In the genomic region with DNA sequence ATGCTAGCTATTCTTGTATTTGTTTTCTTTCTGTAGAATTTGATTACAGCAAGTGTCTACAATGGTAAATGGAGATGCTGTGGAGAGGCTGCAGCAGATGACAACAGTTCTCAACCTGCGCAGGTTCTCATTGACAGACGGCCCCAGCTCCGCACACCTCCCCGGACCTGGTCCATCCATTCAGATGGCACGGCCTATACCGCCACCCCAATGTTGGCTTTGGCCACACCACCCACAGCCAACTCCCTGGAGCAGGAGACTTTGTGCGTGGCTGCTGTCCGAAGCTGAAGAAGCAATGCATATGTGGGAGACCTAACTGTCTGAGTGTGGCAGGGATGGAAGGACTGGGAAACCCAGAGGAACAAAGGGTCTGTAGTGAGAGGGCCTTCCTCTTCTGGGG, we compare ENCODE assay signal across 29 cellular contexts.
"Had no signal": no experiment of that assay in that cellular context is flagged by ENCODE, and none has a peak within 500 bp of the region (broad histone marks: within the 10 kb centered on the region; RNA-seq: fewer than 3 reads in every experiment).

No MANE protein-coding gene starts in this region.

- H3K27ac Mint-ChIP-seq: stimulated activated effector memory CD8-positive, alpha-beta T cell treated with anti-CD3 and anti-CD28 coated beads, Interleukin-12 subunit alpha, Interleukin-12 subunit beta, amount 100 ng/mL, for 72 hours; stimulated activated memory B cell treated with anti-CD40 and anti-IgM and Interleukin-4, amounts not matched to agents 10 μg/mL and 1 μg/mL and 100 μg/mL, for 72 hours; stimulated activated naive B cell treated with anti-CD40 and anti-IgM and Interleukin-4, amounts not matched to agents 10 μg/mL and 1 μg/mL and 100 μg/mL, for 72 hours; stimulated activated naive CD8-positive, alpha-beta T cell treated with anti-CD3 and anti-CD28 coated beads, Interleukin-15, amount 100 ng/mL, for 72 hours; stimulated activated naive CD8-positive, alpha-beta T cell treated with anti-CD3 and anti-CD28 coated beads, Interleukin-15, Interleukin-2, amounts not matched to agents 100 ng/mL and 50 ng/mL, for 24 hours; type B pancreatic cell had no signal

- ATAC-seq: stimulated activated effector memory CD8-positive, alpha-beta T cell treated with anti-CD3 and anti-CD28 coated beads, Interleukin-12 subunit alpha, Interleukin-12 subunit beta, amount 100 ng/mL, for 72 hours; stimulated activated memory B cell treated with anti-CD40 and anti-IgM and Interleukin-4, amounts not matched to agents 10 μg/mL and 1 μg/mL and 100 μg/mL, for 72 hours; stimulated activated naive B cell treated with anti-CD40 and anti-IgM and Interleukin-4, amounts not matched to agents 10 μg/mL and 1 μg/mL and 100 μg/mL, for 72 hours; stimulated activated naive CD8-positive, alpha-beta T cell treated with anti-CD3 and anti-CD28 coated beads, Interleukin-15, amount 100 ng/mL, for 72 hours; stimulated activated naive CD8-positive, alpha-beta T cell treated with anti-CD3 and anti-CD28 coated beads, Interleukin-15, Interleukin-2, amounts not matched to agents 100 U/mL and 50 U/mL, for 24 hours; upper lobe of right lung had no signal

- H3K4me1 Mint-ChIP-seq: stimulated activated effector memory CD8-positive, alpha-beta T cell treated with anti-CD3 and anti-CD28 coated beads, Interleukin-12 subunit alpha, Interleukin-12 subunit beta, amount 100 ng/mL, for 72 hours; stimulated activated memory B cell treated with anti-CD40 and anti-IgM and Interleukin-4, amounts not matched to agents 10 μg/mL and 1 μg/mL and 100 μg/mL, for 72 hours; stimulated activated naive B cell treated with anti-CD40 and anti-IgM and Interleukin-4, amounts not matched to agents 10 μg/mL and 1 μg/mL and 100 μg/mL, for 72 hours; stimulated activated naive CD8-positive, alpha-beta T cell treated with anti-CD3 and anti-CD28 coated beads, Interleukin-15, amount 100 ng/mL, for 72 hours had no signal

- H3K36me3 Mint-ChIP-seq: stimulated activated effector memory CD8-positive, alpha-beta T cell treated with anti-CD3 and anti-CD28 coated beads, Interleukin-12 subunit alpha, Interleukin-12 subunit beta, amount 100 ng/mL, for 72 hours; stimulated activated memory B cell treated with anti-CD40 and anti-IgM and Interleukin-4, amounts not matched to agents 10 μg/mL and 1 μg/mL and 100 μg/mL, for 72 hours; stimulated activated naive B cell treated with anti-CD40 and anti-IgM and Interleukin-4, amounts not matched to agents 10 μg/mL and 1 μg/mL and 100 μg/mL, for 72 hours; type B pancreatic cell had no signal

- H3K36me3 ChIP-seq: stomach, suprapubic skin, thoracic aorta, thyroid gland, tibial artery, tibial nerve, transverse colon, upper lobe of left lung, upper lobe of right lung, uterus, vagina had no signal

- H3K9me3 ChIP-seq: stomach, suprapubic skin, testis, thoracic aorta, thyroid gland, tibial artery, tibial nerve, transverse colon, upper lobe of left lung, upper lobe of right lung, uterus, vagina had no signal

- DNase-seq: stimulated activated CD4-positive, alpha-beta T cell treated with anti-CD3 and anti-CD28 coated beads, Interleukin-2, amount 100 ng/mL, for 48 hours; stimulated activated CD4-positive, alpha-beta T cell treated with anti-CD3 and anti-CD28 coated beads, Interleukin-4, amount 100 ng/mL, for 1 hour; stimulated activated CD4-positive, alpha-beta T cell treated with anti-CD3 and anti-CD28 coated beads, Interleukin-4, amount 100 ng/mL, for 24 hours; stimulated activated CD4-positive, alpha-beta T cell treated with anti-CD3 and anti-CD28 coated beads, Interleukin-4, amount 100 ng/mL, for 4 hours; stimulated activated CD8-positive, alpha-beta memory T cell treated with anti-CD3 and anti-CD28 coated beads, Interleukin-4, amount 100 ng/mL, for 48 hours; stimulated activated naive B cell treated with anti-CD40 and anti-IgM and Interleukin-4, amounts not matched to agents 10 μg/mL and 1 μg/mL and 100 μg/mL, for 72 hours; stimulated activated naive CD4-positive, alpha-beta T cell; stimulated activated naive CD4-positive, alpha-beta T cell treated with Interleukin-2 at 50 U/mL for 16 hours; stimulated activated naive CD8-positive, alpha-beta T cell treated with anti-CD3 and anti-CD28 coated beads, Interleukin-15, amount 100 ng/mL, for 72 hours; stimulated activated naive CD8-positive, alpha-beta T cell treated with anti-CD3 and anti-CD28 coated beads, Interleukin-15, Interleukin-2, amounts not matched to agents 100 U/mL and 50 U/mL, for 24 hours; stomach; substantia nigra; testis; thyroid gland; tibial artery; transverse colon; trophoblast cell; upper lobe of left lung; upper lobe of right lung; uterus had no signal

- H3K4me3 Mint-ChIP-seq: stimulated activated effector memory CD8-positive, alpha-beta T cell treated with anti-CD3 and anti-CD28 coated beads, Interleukin-12 subunit alpha, Interleukin-12 subunit beta, amount 100 ng/mL, for 72 hours; stimulated activated memory B cell treated with anti-CD40 and anti-IgM and Interleukin-4, amounts not matched to agents 10 μg/mL and 1 μg/mL and 100 μg/mL, for 72 hours; stimulated activated naive B cell treated with anti-CD40 and anti-IgM and Interleukin-4, amounts not matched to agents 10 μg/mL and 1 μg/mL and 100 μg/mL, for 72 hours; stimulated activated naive CD8-positive, alpha-beta T cell treated with anti-CD3 and anti-CD28 coated beads, Interleukin-15, amount 100 ng/mL, for 72 hours; stimulated activated naive CD8-positive, alpha-beta T cell treated with anti-CD3 and anti-CD28 coated beads, Interleukin-15, Interleukin-2, amounts not matched to agents 100 ng/mL and 50 ng/mL, for 24 hours; type B pancreatic cell had no signal

- H3K4me1 ChIP-seq: stomach, suprapubic skin, thyroid gland, tibial artery, upper lobe of left lung, upper lobe of right lung, uterus had no signal

- H3K27me3 ChIP-seq: testis, thyroid gland, tibial nerve, upper lobe of left lung, uterus, vagina had no signal

- H3K27ac ChIP-seq: stomach, suprapubic skin, testis, thoracic aorta, thyroid gland, tibial artery, tibial nerve, transverse colon, upper lobe of left lung, upper lobe of right lung, uterus, vagina had no signal

- H3K4me3 ChIP-seq: stomach, suprapubic skin, testis, thoracic aorta, thyroid gland, tibial artery, tibial nerve, transverse colon, upper lobe of left lung, upper lobe of right lung, uterus, vagina had no signal

- H3K9me3 Mint-ChIP-seq: stimulated activated effector memory CD8-positive, alpha-beta T cell treated with anti-CD3 and anti-CD28 coated beads, Interleukin-12 subunit alpha, Interleukin-12 subunit beta, amount 100 ng/mL, for 72 hours; stimulated activated memory B cell treated with anti-CD40 and anti-IgM and Interleukin-4, amounts not matched to agents 10 μg/mL and 1 μg/mL and 100 μg/mL, for 72 hours; stimulated activated naive CD8-positive, alpha-beta T cell treated with anti-CD3 and anti-CD28 coated beads, Interleukin-15, amount 100 ng/mL, for 72 hours; stimulated activated naive CD8-positive, alpha-beta T cell treated with anti-CD3 and anti-CD28 coated beads, Interleukin-15, Interleukin-2, amounts not matched to agents 100 ng/mL and 50 ng/mL, for 24 hours; type B pancreatic cell had no signal

- FAIRE-seq: urothelium cell line had no signal
